ENCODE assay signal across 8 cellular contexts in genomic region chr4:88320780-88321373, GRCh38. TPM values are rescaled to one million over a fixed set of nuclear protein-coding genes. Genes with fewer than 3 reads are reported as not detected.
DNase-seq lines count a peak whose midpoint lies in the region; ATAC-seq and TF ChIP-seq lines count a peak whose summit lies in the region.

No MANE protein-coding gene starts in this region.

- H3K27me3 ChIP-seq in brain microvascular endothelial cell (replicated peaks) (no peaks in the 10 kb centered on the region), gastrocnemius medialis (no peaks in the 10 kb centered on the region), sigmoid colon (no peaks in the 10 kb centered on the region)

- 28 to 38% methylated on average over 5 of the region's 5 CpGs for WGBS in sigmoid colon, 2 donors

- no peaks in the 10 kb centered on the region for H3K4me1 ChIP-seq in gastrocnemius medialis
- peaks cover 0 to 4% (median 0%) of the 10 kb centered on the region in 4 donors for H3K4me1 ChIP-seq in sigmoid colon

- TF ChIP-seq CTCF in brain microvascular endothelial cell (IDR thresholded peaks at IDR 0.05; ENCODE audit: low read depth, low read length, missing control alignments) (no peak), natural killer cell (IDR thresholded peaks at IDR 0.05) (no peak), gastrocnemius medialis (IDR thresholded peaks at IDR 0.05 in 4 of 5, conservative IDR thresholded peaks at IDR 0.05 in 1 of 5) (no peak), sigmoid colon (IDR thresholded peaks at IDR 0.05) (no peak)

- H3K9me3 Mint-ChIP-seq in natural killer cell = no peaks in the 10 kb centered on the region

- DNase-seq in AML-193 (lab: John Stamatoyannopoulos, UW) (peak; percentile 73 to 84), OCI-M1 (lab: John Stamatoyannopoulos, UW) (peak; percentile 73), brain microvascular endothelial cell (peak; percentile 33), natural killer cell (no peak), gastrocnemius medialis (no peak), sigmoid colon (no peak)

- H3K9me3 ChIP-seq in gastrocnemius medialis = no peaks in the 10 kb centered on the region
- H3K9me3 ChIP-seq in sigmoid colon = no peaks in the 10 kb centered on the region

- intact Hi-C loops in natural killer cell (cut with micrococcal nuclease) (no loop called here), gastrocnemius medialis (cut with DNase I; ENCODE audit: low total_unique reads) (no loop called here), sigmoid colon (cut with DNase I) (no loop called here)

- peaks cover 14 to 21% of the 10 kb centered on the region in 2 donors for H3K4me1 Mint-ChIP-seq in natural killer cell

- peak overlapping the region; percentile 64 to 79 for H3K27ac Mint-ChIP-seq in natural killer cell

- H3K27ac ChIP-seq in brain microvascular endothelial cell (no peak overlapping the region), gastrocnemius medialis (no peak overlapping the region), sigmoid colon (peak overlapping the region in 1 of 4 donors; percentile 26)

- H3K4me3 ChIP-seq in brain microvascular endothelial cell (ENCODE audit: low read depth, low read length) = no peak overlapping the region
- H3K4me3 ChIP-seq in gastrocnemius medialis = no peak overlapping the region
- H3K4me3 ChIP-seq in sigmoid colon = no peak overlapping the region

- peak overlapping the region; percentile 58 for H3K4me3 Mint-ChIP-seq in natural killer cell

- TF ChIP-seq POLR2A in gastrocnemius medialis (IDR thresholded peaks at IDR 0.05) (no peak), sigmoid colon (IDR thresholded peaks at IDR 0.05) (no peak)

- in situ Hi-C loops in brain microvascular endothelial cell (cut with HindIII; ENCODE audit: low pct_ligation_motif_present, low sequenced_read_pairs) = no loop called here
- in situ Hi-C loops in gastrocnemius medialis (cut with MboI; ENCODE audit: low sequenced_read_pairs in 4 of 4) = no loop called here

- no peaks in the 10 kb centered on the region for H3K27me3 Mint-ChIP-seq in natural killer cell (ENCODE audit: low read depth in 2 of 2)

- no peaks in the 10 kb centered on the region for H3K36me3 ChIP-seq in brain microvascular endothelial cell (replicated peaks)
- no peaks in the 10 kb centered on the region for H3K36me3 ChIP-seq in gastrocnemius medialis
- H3K36me3 ChIP-seq in sigmoid colon = no peaks in the 10 kb centered on the region

- H3K36me3 Mint-ChIP-seq in natural killer cell = no peaks in the 10 kb centered on the region

- TF ChIP-seq EP300 in sigmoid colon (IDR thresholded peaks at IDR 0.05) = no peak

- ATAC-seq in GM18873 (IDR thresholded peaks at IDR 0.05; ENCODE audit: low FRiP score, unreplicated experiment) (peak; percentile 99), HG03039 (IDR thresholded peaks at IDR 0.05; ENCODE audit: unreplicated experiment) (peak; percentile 99), natural killer cell (peak; percentile 68 to 84 (median 81)), gastrocnemius medialis (no peak)

RNA-seq across cellular contexts. Expression of gene PPM1K, which starts 36.5 kb away (rescaled TPM):
- 10 to 100 TPM; 68.0 to 76.8 (median 74.3) TPM for total RNA-seq in natural killer cell
- total RNA-seq in gastrocnemius medialis = 1 to 10 TPM; 3.3 to 9.5 (median 6.9) TPM
- 10 to 100 TPM; 12.6 to 16.8 (median 15.4) TPM for total RNA-seq in sigmoid colon
- 10 to 100 TPM in 1 of 3 donors, 1 to 10 TPM in 2; 1.6 to 15.6 (median 4.8) TPM for polyA plus RNA-seq in sigmoid colon

RNA-seq across cellular contexts. Expression of gene HERC6, which starts 57.8 kb away (rescaled TPM):
- total RNA-seq in natural killer cell (10 to 100 TPM in 2 of 3 donors, 1 to 10 TPM in 1; 8.3 to 18.0 (median 17.5) TPM), gastrocnemius medialis (1 to 10 TPM in 2 of 4 donors, under 1 TPM in 2; 0.42 to 1.6 (median 1.0) TPM), sigmoid colon (1 to 10 TPM; 5.7 to 8.6 (median 7.4) TPM)
- 1 to 10 TPM; 5.4 to 8.5 (median 7.4) TPM for polyA plus RNA-seq in sigmoid colon

Comparison
In these comparisons a context has a peak if more than half of its experiments do, and no peak if none do; other contexts are left out.
1. DNase-seq: peak in AML-193 (2 of 2), OCI-M1 (single experiment) and brain microvascular endothelial cell (single experiment); none in natural killer cell (single experiment), gastrocnemius medialis (0 of 2) and sigmoid colon (single experiment).
2. ATAC-seq: peak in GM18873 (single experiment), HG03039 (single experiment) and natural killer cell (3 of 3); none in gastrocnemius medialis (0 of 2).